In genomic region chr4:8438743-8439142, GRCh38 we compare ENCODE assay signal across 13 cellular contexts. TPM values are rescaled to one million over a fixed set of nuclear protein-coding genes. Genes with fewer than 3 reads are reported as not detected.
DNase-seq lines count a peak whose midpoint lies in the region; ATAC-seq and TF ChIP-seq lines count a peak whose summit lies in the region.
"Had no signal": no experiment of that assay in that cellular context is flagged by ENCODE, and none has a peak within 500 bp of the region (broad histone marks: within the 10 kb centered on the region; RNA-seq: fewer than 3 reads in every experiment).

No MANE protein-coding gene starts in this region.

- peaks cover 51% of the 10 kb centered on the region for H3F3A ChIP-seq in neural progenitor cell (ENCODE audit: low read depth)

- intact Hi-C loops in OCI-LY7 (cut with micrococcal nuclease; ENCODE audit: unreplicated experiment) = no loop called here

- DNase-seq in DMS79 (lab: John Stamatoyannopoulos, UW) (peak; percentile 45), OCI-LY7 (ENCODE audit: low spot score) (no peak), neural progenitor cell (ENCODE audit: low spot score) (no peak), hypothalamus (lab: John Stamatoyannopoulos, UW) (no peak), HT-29 (ENCODE audit: low spot score) (no peak)
- DNase-seq in effector memory CD8-positive, alpha-beta T cell = no peak
- DNase-seq in central memory CD4-positive, alpha-beta T cell = no peak
- DNase-seq: activated CD4-positive, alpha-beta T cell treated with anti-CD3 and anti-CD28 coated beads for 4 hours; cerebellar nuclear complex; NCI-H1436 treated with DMSO at 0.1 percent for 48 hours; stimulated activated CD4-positive, alpha-beta T cell treated with anti-CD3 and anti-CD28 coated beads, Interleukin-2, amount 100 ng/mL, for 48 hours had no signal

- peaks cover 8% of the 10 kb centered on the region; the same call in 1 of the 2 replicates for H3K36me3 ChIP-seq in OCI-LY7 (ENCODE audit: insufficient read depth, low read length)
- H3K36me3 ChIP-seq in neural progenitor cell = no peaks in the 10 kb centered on the region

- H3K4me3 Mint-ChIP-seq in effector memory CD8-positive, alpha-beta T cell = peak overlapping the region; percentile 90 to 94
- H3K4me3 Mint-ChIP-seq in neural progenitor cell = peak overlapping the region; percentile 60

- H3K4me3 ChIP-seq in OCI-LY7 (ENCODE audit: low read depth, low read length, poor library complexity, severe bottlenecking) (peak overlapping the region; percentile 98), neural progenitor cell (no peak overlapping the region)

- H3K79me2 ChIP-seq in OCI-LY7 (ENCODE audit: insufficient read depth, low read depth, low read length) = peaks cover 58% of the 10 kb centered on the region
- H3K79me2 ChIP-seq in neural progenitor cell (ENCODE audit: low read depth) = peaks cover 43% of the 10 kb centered on the region

- H4K20me1 ChIP-seq in OCI-LY7 (ENCODE audit: insufficient read depth, low read length) = peaks cover 10% of the 10 kb centered on the region
- peaks cover 11% of the 10 kb centered on the region for H4K20me1 ChIP-seq in neural progenitor cell (ENCODE audit: low read depth)

- H3K27me3 ChIP-seq in neural progenitor cell = no peaks in the 10 kb centered on the region

- no peaks in the 10 kb centered on the region for H3K27me3 Mint-ChIP-seq in effector memory CD8-positive, alpha-beta T cell
- peaks cover 4% of the 10 kb centered on the region for H3K27me3 Mint-ChIP-seq in neural progenitor cell (ENCODE audit: insufficient read depth, low read depth)

- peaks cover 67% of the 10 kb centered on the region in 2 donors for H3K4me1 Mint-ChIP-seq in effector memory CD8-positive, alpha-beta T cell (ENCODE audit: low read depth in 2 of 2)
- peaks cover 60% of the 10 kb centered on the region for H3K4me1 Mint-ChIP-seq in neural progenitor cell

- peaks cover 21% of the 10 kb centered on the region for H3K36me3 Mint-ChIP-seq in effector memory CD8-positive, alpha-beta T cell (ENCODE audit: insufficient read depth)
- H3K36me3 Mint-ChIP-seq in neural progenitor cell = peaks cover 2% of the 10 kb centered on the region

- POLR2A ChIA-PET in OCI-LY7 (lab: Charles Lee) = no interaction called here

- CTCF ChIA-PET in OCI-LY7 (lab: Charles Lee; ENCODE audit: unreplicated experiment) = interaction anchor here (1.0 kb wide), 1 partner anchor 10 kb away, joined by 3 read pairs; no protein-coding TSS in a partner anchor

- H3K27ac ChIP-seq in OCI-LY7 (ENCODE audit: low read depth, low read length, poor library complexity, severe bottlenecking) = no peak overlapping the region
- H3K27ac ChIP-seq in neural progenitor cell = peak overlapping the region; percentile 76

- no peaks in the 10 kb centered on the region for H3K9me2 ChIP-seq in OCI-LY7 (ENCODE audit: insufficient read depth, low read length)

- H3K9me3 ChIP-seq in OCI-LY7 (ENCODE audit: low read length) = no peaks in the 10 kb centered on the region
- H3K9me3 ChIP-seq in neural progenitor cell (ENCODE audit: low read depth) = peaks cover 8% of the 10 kb centered on the region

- H2AFZ ChIP-seq in OCI-LY7 (ENCODE audit: low read length) (no peak overlapping the region), neural progenitor cell (replicated peaks) (no peak overlapping the region)

- H3K9me3 Mint-ChIP-seq in effector memory CD8-positive, alpha-beta T cell = no peaks in the 10 kb centered on the region
- peaks cover 10% of the 10 kb centered on the region for H3K9me3 Mint-ChIP-seq in neural progenitor cell

- BruUV-seq in OCI-LY7 (replicated peaks; lab: Mats Ljungman, UMichigan) = no TSS peak

- ATAC-seq in effector memory CD8-positive, alpha-beta T cell (replicated peaks) = no peak
- ATAC-seq in GM21723 (IDR thresholded peaks at IDR 0.05; ENCODE audit: unreplicated experiment) = no peak
- ATAC-seq: Panc1 had no signal

- H3K27ac Mint-ChIP-seq in effector memory CD8-positive, alpha-beta T cell = peak overlapping the region in 1 of 2 donors; percentile 98
- H3K27ac Mint-ChIP-seq in neural progenitor cell = no peak overlapping the region

- peaks cover 63% of the 10 kb centered on the region for H3K4me1 ChIP-seq in OCI-LY7 (ENCODE audit: insufficient read depth, low read length, poor library complexity, severe bottlenecking)
- peaks cover 40% of the 10 kb centered on the region for H3K4me1 ChIP-seq in neural progenitor cell

- peak overlapping the region; percentile 97 for H3K4me2 ChIP-seq in OCI-LY7 (ENCODE audit: low read length)
- no peak overlapping the region for H3K4me2 ChIP-seq in neural progenitor cell

- no peak overlapping the region for H3K9ac ChIP-seq in neural progenitor cell

- TF ChIP-seq CTCF in OCI-LY7 (conservative IDR thresholded peaks at IDR 0.05; ENCODE audit: low read length) (no peak), neural progenitor cell (IDR thresholded peaks at IDR 0.05) (no peak)

RNA-seq across cellular contexts. Expression of gene ACOX3, which starts 1.8 kb away (rescaled TPM):
- 10.4 and 12.7 TPM in 2 replicates for total RNA-seq in OCI-LY7 (2014; rRNA removed; shearing (Covaris generic))
- total RNA-seq in OCI-LY7 (2022) = 16.8 and 21.0 TPM in 2 replicates
- total RNA-seq in neural progenitor cell (ENCODE audit: low replicate concordance) = 14.0 and 20.1 TPM in 2 replicates
- 7.5 and 9.7 TPM in 2 replicates for total RNA-seq in HT-29 (2014; rRNA removed; shearing (Covaris generic))

RNA-seq across cellular contexts. Expression of gene TRMT44, which starts 1.8 kb away (rescaled TPM):
- 23.0 and 26.6 TPM in 2 replicates for total RNA-seq in OCI-LY7 (2014; rRNA removed; shearing (Covaris generic))
- 23.3 and 28.3 TPM in 2 replicates for total RNA-seq in OCI-LY7 (2022)
- total RNA-seq in neural progenitor cell (ENCODE audit: low replicate concordance) = 19.9 and 24.2 TPM in 2 replicates
- 26.8 and 34.0 TPM in 2 replicates for total RNA-seq in HT-29 (2014; rRNA removed; shearing (Covaris generic))
